34 cellular contexts compared by ENCODE assay signal in the genomic region with DNA sequence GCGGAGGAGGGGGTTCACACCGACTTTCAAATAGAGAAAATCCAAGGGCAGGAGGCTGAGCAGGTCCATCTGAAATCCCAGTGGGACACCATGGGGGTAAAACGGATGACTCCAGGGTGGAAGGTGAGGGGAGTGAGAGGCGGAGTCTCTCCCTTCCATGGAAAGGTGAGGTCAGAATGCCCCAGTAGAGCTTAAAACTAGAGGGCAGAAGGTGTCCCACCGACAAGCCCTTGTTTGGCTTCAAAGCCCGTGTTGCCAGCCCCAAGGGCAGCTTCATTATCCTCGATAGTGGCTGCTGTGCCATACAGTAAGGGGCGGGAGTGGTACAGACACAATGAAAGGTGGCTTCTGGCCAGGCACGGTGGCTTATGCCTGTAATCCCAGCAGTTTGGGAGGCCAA. TPM values are rescaled to one million over a fixed set of nuclear protein-coding genes. Genes with fewer than 3 reads are reported as not detected.
"Had no signal": no experiment of that assay in that cellular context is flagged by ENCODE, and none has a peak within 500 bp of the region (broad histone marks: within the 10 kb centered on the region; RNA-seq: fewer than 3 reads in every experiment).

No MANE protein-coding gene starts in this region.

- H3K4me2 ChIP-seq: PC-9 had no signal

- H3K36me3 ChIP-seq: SJCRH30 had no signal

- ATAC-seq: Panc1, Right ventricle myocardium inferior, SK-N-SH treated with all-trans-retinoic acid at 6 μM for 48 hours, T-cell had no signal

- DNase-seq: Kasumi-1, MM.1S, NCI-H1092, NCI-H1105, NCI-H1417 treated with DMSO at 0.1 percent for 48 hours, NCI-H1436 treated with DMSO at 0.1 percent for 48 hours, NCI-H1694 treated with DMSO at 0.1 percent for 48 hours, NCI-H187 treated with DMSO at 0.1 percent for 48 hours, NCI-H2029, NCI-H2081, NCI-H2171 treated with DMSO at 0.1 percent for 48 hours, NCI-H2227 treated with DMSO at 0.1 percent for 48 hours, NCI-H345, NCI-H446, NCI-H510A treated with DMSO at 0.1 percent for 48 hours, NCI-H524 treated with DMSO at 0.1 percent for 48 hours, NCI-H526 treated with DMSO at 0.1 percent for 48 hours, NCI-H774, PC-9, SHP77, SIG-M5, SJCRH30, T-cell had no signal

- H3K9me3 ChIP-seq: SJCRH30 had no signal

- H3K4me1 ChIP-seq: SJCRH30 had no signal

- FAIRE-seq: RCC 7860 had no signal

- H3K4me3 ChIP-seq: PC-9, SJCRH30, SK-N-MC had no signal

- H3K27ac ChIP-seq: PC-9, SJCRH30, SK-N-MC had no signal

- H2AFZ ChIP-seq: PC-9 had no signal

RNA-seq across cellular contexts. Expression of gene CNGB1, which starts 55.7 kb away (rescaled TPM):
- total RNA-seq: M059J; NCI-H460; OCI-LY7; Right ventricle myocardium inferior; RPMI7951; SJCRH30; SK-MEL-5; T-cell; T-helper 1 cell treated with Interleukin-12 subunit alpha and Interleukin-12 subunit beta and Interleukin-4 antibody, amounts not matched to agents 30 ng/mL and 1 ng/mL, for 36 hours had no signal
